Comparison of ENCODE assay signal across 8 cellular contexts in the genomic region with DNA sequence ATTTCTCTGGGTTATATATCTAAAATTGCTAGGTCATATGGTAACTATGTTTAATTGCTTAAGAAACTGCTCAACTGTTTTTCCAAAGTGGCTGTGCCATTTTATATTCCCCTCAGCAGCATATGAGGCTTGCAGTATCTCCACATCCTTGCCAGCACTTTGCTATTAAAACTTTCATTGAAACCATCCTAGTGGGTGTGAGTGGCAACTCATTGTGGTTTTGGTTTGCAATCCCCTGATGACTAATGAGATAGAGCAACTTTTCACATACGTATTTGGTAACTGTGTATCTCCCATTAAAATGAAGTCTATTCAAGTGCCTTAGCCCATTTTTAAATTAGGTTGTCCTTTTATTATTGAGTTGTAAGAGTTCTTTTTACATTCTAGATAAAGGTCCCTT. TPM values are rescaled to one million over a fixed set of nuclear protein-coding genes. Genes with fewer than 3 reads are reported as not detected.
DNase-seq lines count a peak whose midpoint lies in the region; ATAC-seq and TF ChIP-seq lines count a peak whose summit lies in the region.

No MANE protein-coding gene starts in this region.

- no peak overlapping the region for H3K4me3 ChIP-seq in epithelial cell of proximal tubule (ENCODE audit: low read depth, low read length)
- H3K4me3 ChIP-seq in testis, result no peak overlapping the region

- TF ChIP-seq CTCF in epithelial cell of proximal tubule (conservative IDR thresholded peaks at IDR 0.05; ENCODE audit: low read depth, low read length) (no peak), testis (IDR thresholded peaks at IDR 0.05) (no peak)

- peaks cover 3% of the 10 kb centered on the region for H3K4me1 ChIP-seq in testis

- no peaks in the 10 kb centered on the region for H3K36me3 ChIP-seq in testis (ENCODE audit: low read depth, missing control alignments)

- ATAC-seq in HG02884 (IDR thresholded peaks at IDR 0.05; ENCODE audit: unreplicated experiment), result peak; percentile 92

- H3K27ac ChIP-seq in testis, result no peak overlapping the region

- 59 to 68% methylated on average over 1 of the region's 1 CpG for WGBS in testis, 2 donors

- no peak for TF ChIP-seq POLR2A in testis (IDR thresholded peaks at IDR 0.05)

- intact Hi-C loops in testis (cut with DNase I; ENCODE audit: low total_unique reads), result no loop called here

- no peaks in the 10 kb centered on the region for H3K27me3 ChIP-seq in testis

- H3K9me3 ChIP-seq in testis, result no peaks in the 10 kb centered on the region

- DNase-seq in activated T-cell treated with anti-CD3 and anti-CD28 coated beads for 48 hours (ENCODE audit: low read depth), result peak; percentile 9
- no peak for DNase-seq in activated T-cell treated with anti-CD3 and anti-CD28 coated beads, Interleukin-2, amount 50 U/mL, for 1 hour
- peak; percentile 83 for DNase-seq in RKO (ENCODE audit: low spot score)
- DNase-seq in epithelial cell of proximal tubule (ENCODE audit: low read depth), result peak; percentile 53
- no peak for DNase-seq in testis
- DNase-seq in 8988T, result no peak
- no peak for DNase-seq in mesenteric fat pad (ENCODE audit: low spot score)

RNA-seq across cellular contexts. Expression of gene KPNA1, which starts 17.3 kb away (rescaled TPM):
- total RNA-seq in epithelial cell of proximal tubule (14.8 and 17.9 TPM in 2 replicates), testis (10 to 100 TPM; 48.1 to 64.0 TPM), mesenteric fat pad (107 TPM)
- 88.2 TPM for polyA plus RNA-seq in testis (ENCODE audit: insufficient read depth, low read depth, low replicate concordance)

Comparison
In these comparisons a context has a peak if more than half of its experiments do, and no peak if none do; other contexts are left out.
1. DNase-seq: peak in activated T-cell treated with anti-CD3 and anti-CD28 coated beads for 48 hours (single experiment), RKO (single experiment) and epithelial cell of proximal tubule (single experiment); none in activated T-cell treated with anti-CD3 and anti-CD28 coated beads, Interleukin-2, amount 50 U/mL, for 1 hour (single experiment), testis (single experiment), 8988T (single experiment) and mesenteric fat pad (single experiment).